1 cellular context compared by ENCODE assay signal in the genomic region with DNA sequence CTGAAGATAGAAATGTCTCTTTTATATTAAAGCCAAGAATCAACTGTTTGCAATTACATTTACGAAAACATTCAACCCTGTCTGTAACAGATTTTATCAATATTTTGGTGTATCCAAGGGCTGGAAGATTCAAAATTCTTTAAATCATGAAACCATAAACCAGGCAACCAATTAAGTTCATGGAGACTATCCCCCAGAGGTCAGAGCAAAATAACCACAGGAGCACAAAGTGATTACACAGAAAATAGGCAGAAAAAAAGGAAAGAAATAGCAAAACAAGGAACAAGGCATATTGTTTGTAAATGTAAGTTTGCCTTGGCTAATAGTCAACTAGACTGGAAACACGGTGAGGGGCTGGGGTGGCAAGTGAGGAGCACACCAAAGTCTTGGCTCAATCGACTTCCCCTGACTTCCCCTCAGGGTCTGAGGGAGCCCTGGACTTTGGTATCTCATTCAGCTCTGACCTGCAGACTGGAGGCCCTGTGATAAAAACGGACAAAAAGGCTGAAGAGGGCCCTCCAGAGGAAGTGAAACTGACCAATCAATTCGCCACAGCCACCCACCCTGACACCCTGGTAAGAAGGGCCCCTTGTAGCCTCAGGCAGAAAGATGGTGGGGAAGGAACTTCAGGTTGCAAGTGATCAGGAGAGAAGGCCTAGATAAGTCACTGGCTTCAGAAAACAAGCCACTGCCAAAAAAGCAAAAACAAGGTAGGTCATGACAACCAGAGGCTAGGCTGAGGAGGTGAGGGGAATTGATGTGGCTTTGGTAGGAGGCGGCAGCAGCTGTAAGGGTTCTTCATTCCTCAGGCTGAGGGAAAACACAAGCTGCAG.
TF ChIP-seq lines count a peak whose summit lies in the region.

No MANE protein-coding gene starts in this region.

TF ChIP-seq in HepG2, 621 proteins besides CTCF, POLR2A, EP300 and RAD21 (continued from another document and continues in another):
- TF ChIP-seq, protein P1, sequence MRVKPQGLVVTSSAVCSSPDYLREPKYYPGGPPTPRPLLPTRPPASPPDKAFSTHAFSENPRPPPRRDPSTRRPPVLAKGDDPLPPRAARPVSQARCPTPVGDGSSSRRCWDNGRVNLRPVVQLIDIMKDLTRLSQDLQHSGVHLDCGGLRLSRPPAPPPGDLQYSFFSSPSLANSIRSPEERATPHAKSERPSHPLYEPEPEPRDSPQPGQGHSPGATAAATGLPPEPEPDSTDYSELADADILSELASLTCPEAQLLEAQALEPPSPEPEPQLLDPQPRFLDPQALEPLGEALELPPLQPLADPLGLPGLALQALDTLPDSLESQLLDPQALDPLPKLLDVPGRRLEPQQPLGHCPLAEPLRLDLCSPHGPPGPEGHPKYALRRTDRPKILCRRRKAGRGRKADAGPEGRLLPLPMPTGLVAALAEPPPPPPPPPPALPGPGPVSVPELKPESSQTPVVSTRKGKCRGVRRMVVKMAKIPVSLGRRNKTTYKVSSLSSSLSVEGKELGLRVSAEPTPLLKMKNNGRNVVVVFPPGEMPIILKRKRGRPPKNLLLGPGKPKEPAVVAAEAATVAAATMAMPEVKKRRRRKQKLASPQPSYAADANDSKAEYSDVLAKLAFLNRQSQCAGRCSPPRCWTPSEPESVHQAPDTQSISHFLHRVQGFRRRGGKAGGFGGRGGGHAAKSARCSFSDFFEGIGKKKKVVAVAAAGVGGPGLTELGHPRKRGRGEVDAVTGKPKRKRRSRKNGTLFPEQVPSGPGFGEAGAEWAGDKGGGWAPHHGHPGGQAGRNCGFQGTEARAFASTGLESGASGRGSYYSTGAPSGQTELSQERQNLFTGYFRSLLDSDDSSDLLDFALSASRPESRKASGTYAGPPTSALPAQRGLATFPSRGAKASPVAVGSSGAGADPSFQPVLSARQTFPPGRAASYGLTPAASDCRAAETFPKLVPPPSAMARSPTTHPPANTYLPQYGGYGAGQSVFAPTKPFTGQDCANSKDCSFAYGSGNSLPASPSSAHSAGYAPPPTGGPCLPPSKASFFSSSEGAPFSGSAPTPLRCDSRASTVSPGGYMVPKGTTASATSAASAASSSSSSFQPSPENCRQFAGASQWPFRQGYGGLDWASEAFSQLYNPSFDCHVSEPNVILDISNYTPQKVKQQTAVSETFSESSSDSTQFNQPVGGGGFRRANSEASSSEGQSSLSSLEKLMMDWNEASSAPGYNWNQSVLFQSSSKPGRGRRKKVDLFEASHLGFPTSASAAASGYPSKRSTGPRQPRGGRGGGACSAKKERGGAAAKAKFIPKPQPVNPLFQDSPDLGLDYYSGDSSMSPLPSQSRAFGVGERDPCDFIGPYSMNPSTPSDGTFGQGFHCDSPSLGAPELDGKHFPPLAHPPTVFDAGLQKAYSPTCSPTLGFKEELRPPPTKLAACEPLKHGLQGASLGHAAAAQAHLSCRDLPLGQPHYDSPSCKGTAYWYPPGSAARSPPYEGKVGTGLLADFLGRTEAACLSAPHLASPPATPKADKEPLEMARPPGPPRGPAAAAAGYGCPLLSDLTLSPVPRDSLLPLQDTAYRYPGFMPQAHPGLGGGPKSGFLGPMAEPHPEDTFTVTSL (CRISPR knock-in tag; IDR thresholded peaks at IDR 0.05; ENCODE audit: borderline replicate concordance): peak; percentile 66
- TF ChIP-seq, protein P2, sequence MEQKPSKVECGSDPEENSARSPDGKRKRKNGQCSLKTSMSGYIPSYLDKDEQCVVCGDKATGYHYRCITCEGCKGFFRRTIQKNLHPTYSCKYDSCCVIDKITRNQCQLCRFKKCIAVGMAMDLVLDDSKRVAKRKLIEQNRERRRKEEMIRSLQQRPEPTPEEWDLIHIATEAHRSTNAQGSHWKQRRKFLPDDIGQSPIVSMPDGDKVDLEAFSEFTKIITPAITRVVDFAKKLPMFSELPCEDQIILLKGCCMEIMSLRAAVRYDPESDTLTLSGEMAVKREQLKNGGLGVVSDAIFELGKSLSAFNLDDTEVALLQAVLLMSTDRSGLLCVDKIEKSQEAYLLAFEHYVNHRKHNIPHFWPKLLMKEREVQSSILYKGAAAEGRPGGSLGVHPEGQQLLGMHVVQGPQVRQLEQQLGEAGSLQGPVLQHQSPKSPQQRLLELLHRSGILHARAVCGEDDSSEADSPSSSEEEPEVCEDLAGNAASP (CRISPR knock-in tag; IDR thresholded peaks at IDR 0.05; ENCODE audit: borderline replicate concordance): peak; percentile 27; the same call in 1 of the 2 replicates
- TF ChIP-seq ZNF263 (CRISPR knock-in tag; IDR thresholded peaks at IDR 0.05) (peak; percentile 74; the same call in 1 of the 2 replicates), ERF (CRISPR knock-in tag; IDR thresholded peaks at IDR 0.05) (0 out of 2 replicates have a peak, but pooled peaks have one; percentile 51), HNF4A (CRISPR knock-in tag; IDR thresholded peaks at IDR 0.05) (peak; percentile 89), TCF7 (IDR thresholded peaks at IDR 0.05; ENCODE audit: low read depth) (peak; percentile 28; the same call in 1 of the 2 replicates), RXRB (CRISPR knock-in tag; IDR thresholded peaks at IDR 0.05; ENCODE audit: borderline replicate concordance) (peak; percentile 69), SATB2 (CRISPR knock-in tag; IDR thresholded peaks at IDR 0.05) (peak; percentile 31; the same call in 1 of the 2 replicates), YEATS4 (CRISPR knock-in tag; IDR thresholded peaks at IDR 0.05; ENCODE audit: borderline replicate concordance) (peak; percentile 40; the same call in 1 of the 2 replicates), ZNF101 (CRISPR knock-in tag; IDR thresholded peaks at IDR 0.05; ENCODE audit: borderline replicate concordance, low read depth) (no peak), ZMYM4 (CRISPR knock-in tag; IDR thresholded peaks at IDR 0.05) (peak; percentile 44; the same call in 1 of the 2 replicates), BRD4 (CRISPR knock-in tag; IDR thresholded peaks at IDR 0.05) (peak; percentile 58; the same call in 1 of the 2 replicates), TARDBP (CRISPR knock-in tag; IDR thresholded peaks at IDR 0.05) (0 out of 2 replicates have a peak, but pooled peaks have one; percentile 37), KLF12 (CRISPR knock-in tag; IDR thresholded peaks at IDR 0.05; ENCODE audit: borderline replicate concordance) (0 out of 2 replicates have a peak, but pooled peaks have one; percentile 61), ELF1 (CRISPR knock-in tag; IDR thresholded peaks at IDR 0.05) (peak; percentile 38), SNAI1 (CRISPR knock-in tag; IDR thresholded peaks at IDR 0.05; ENCODE audit: borderline replicate concordance) (peak; percentile 68; the same call in 1 of the 2 replicates), HDAC2 (CRISPR knock-in tag; IDR thresholded peaks at IDR 0.05) (peak; percentile 56; the same call in 1 of the 2 replicates), MTA1 (CRISPR knock-in tag; IDR thresholded peaks at IDR 0.05; ENCODE audit: borderline replicate concordance) (peak; percentile 61)
- TF ChIP-seq, protein P3, sequence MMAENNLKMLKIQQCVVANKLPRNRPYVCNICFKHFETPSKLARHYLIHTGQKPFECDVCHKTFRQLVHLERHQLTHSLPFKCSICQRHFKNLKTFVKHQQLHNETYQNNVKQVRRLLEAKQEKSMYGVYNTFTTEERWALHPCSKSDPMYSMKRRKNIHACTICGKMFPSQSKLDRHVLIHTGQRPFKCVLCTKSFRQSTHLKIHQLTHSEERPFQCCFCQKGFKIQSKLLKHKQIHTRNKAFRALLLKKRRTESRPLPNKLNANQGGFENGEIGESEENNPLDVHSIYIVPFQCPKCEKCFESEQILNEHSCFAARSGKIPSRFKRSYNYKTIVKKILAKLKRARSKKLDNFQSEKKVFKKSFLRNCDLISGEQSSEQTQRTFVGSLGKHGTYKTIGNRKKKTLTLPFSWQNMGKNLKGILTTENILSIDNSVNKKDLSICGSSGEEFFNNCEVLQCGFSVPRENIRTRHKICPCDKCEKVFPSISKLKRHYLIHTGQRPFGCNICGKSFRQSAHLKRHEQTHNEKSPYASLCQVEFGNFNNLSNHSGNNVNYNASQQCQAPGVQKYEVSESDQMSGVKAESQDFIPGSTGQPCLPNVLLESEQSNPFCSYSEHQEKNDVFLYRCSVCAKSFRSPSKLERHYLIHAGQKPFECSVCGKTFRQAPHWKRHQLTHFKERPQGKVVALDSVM (CRISPR knock-in tag; IDR thresholded peaks at IDR 0.05): 0 out of 2 replicates have a peak, but pooled peaks have one; percentile 14
- TF ChIP-seq, protein P4, sequence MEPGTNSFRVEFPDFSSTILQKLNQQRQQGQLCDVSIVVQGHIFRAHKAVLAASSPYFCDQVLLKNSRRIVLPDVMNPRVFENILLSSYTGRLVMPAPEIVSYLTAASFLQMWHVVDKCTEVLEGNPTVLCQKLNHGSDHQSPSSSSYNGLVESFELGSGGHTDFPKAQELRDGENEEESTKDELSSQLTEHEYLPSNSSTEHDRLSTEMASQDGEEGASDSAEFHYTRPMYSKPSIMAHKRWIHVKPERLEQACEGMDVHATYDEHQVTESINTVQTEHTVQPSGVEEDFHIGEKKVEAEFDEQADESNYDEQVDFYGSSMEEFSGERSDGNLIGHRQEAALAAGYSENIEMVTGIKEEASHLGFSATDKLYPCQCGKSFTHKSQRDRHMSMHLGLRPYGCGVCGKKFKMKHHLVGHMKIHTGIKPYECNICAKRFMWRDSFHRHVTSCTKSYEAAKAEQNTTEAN (CRISPR knock-in tag; conservative IDR thresholded peaks at IDR 0.05): 0 out of 2 replicates have a peak, but pooled peaks have one; percentile 38
- TF ChIP-seq, protein P5, sequence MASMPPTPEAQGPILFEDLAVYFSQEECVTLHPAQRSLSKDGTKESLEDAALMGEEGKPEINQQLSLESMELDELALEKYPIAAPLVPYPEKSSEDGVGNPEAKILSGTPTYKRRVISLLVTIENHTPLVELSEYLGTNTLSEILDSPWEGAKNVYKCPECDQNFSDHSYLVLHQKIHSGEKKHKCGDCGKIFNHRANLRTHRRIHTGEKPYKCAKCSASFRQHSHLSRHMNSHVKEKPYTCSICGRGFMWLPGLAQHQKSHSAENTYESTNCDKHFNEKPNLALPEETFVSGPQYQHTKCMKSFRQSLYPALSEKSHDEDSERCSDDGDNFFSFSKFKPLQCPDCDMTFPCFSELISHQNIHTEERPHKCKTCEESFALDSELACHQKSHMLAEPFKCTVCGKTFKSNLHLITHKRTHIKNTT (CRISPR knock-in tag; IDR thresholded peaks at IDR 0.05): no peak
- TF ChIP-seq, protein P6, sequence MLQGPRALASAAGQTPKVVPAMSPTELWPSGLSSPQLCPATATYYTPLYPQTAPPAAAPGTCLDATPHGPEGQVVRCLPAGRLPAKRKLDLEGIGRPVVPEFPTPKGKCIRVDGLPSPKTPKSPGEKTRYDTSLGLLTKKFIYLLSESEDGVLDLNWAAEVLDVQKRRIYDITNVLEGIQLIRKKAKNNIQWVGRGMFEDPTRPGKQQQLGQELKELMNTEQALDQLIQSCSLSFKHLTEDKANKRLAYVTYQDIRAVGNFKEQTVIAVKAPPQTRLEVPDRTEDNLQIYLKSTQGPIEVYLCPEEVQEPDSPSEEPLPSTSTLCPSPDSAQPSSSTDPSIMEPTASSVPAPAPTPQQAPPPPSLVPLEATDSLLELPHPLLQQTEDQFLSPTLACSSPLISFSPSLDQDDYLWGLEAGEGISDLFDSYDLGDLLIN (CRISPR knock-in tag; IDR thresholded peaks at IDR 0.05; ENCODE audit: borderline replicate concordance): no peak
- TF ChIP-seq, protein P7, sequence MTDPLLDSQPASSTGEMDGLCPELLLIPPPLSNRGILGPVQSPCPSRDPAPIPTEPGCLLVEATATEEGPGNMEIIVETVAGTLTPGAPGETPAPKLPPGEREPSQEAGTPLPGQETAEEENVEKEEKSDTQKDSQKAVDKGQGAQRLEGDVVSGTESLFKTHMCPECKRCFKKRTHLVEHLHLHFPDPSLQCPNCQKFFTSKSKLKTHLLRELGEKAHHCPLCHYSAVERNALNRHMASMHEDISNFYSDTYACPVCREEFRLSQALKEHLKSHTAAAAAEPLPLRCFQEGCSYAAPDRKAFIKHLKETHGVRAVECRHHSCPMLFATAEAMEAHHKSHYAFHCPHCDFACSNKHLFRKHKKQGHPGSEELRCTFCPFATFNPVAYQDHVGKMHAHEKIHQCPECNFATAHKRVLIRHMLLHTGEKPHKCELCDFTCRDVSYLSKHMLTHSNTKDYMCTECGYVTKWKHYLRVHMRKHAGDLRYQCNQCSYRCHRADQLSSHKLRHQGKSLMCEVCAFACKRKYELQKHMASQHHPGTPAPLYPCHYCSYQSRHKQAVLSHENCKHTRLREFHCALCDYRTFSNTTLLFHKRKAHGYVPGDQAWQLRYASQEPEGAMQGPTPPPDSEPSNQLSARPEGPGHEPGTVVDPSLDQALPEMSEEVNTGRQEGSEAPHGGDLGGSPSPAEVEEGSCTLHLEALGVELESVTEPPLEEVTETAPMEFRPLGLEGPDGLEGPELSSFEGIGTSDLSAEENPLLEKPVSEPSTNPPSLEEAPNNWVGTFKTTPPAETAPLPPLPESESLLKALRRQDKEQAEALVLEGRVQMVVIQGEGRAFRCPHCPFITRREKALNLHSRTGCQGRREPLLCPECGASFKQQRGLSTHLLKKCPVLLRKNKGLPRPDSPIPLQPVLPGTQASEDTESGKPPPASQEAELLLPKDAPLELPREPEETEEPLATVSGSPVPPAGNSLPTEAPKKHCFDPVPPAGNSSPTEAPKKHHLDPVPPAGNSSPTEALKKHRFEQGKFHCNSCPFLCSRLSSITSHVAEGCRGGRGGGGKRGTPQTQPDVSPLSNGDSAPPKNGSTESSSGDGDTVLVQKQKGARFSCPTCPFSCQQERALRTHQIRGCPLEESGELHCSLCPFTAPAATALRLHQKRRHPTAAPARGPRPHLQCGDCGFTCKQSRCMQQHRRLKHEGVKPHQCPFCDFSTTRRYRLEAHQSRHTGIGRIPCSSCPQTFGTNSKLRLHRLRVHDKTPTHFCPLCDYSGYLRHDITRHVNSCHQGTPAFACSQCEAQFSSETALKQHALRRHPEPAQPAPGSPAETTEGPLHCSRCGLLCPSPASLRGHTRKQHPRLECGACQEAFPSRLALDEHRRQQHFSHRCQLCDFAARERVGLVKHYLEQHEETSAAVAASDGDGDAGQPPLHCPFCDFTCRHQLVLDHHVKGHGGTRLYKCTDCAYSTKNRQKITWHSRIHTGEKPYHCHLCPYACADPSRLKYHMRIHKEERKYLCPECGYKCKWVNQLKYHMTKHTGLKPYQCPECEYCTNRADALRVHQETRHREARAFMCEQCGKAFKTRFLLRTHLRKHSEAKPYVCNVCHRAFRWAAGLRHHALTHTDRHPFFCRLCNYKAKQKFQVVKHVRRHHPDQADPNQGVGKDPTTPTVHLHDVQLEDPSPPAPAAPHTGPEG (CRISPR knock-in tag; IDR thresholded peaks at IDR 0.05): 0 out of 2 replicates have a peak, but pooled peaks have one; percentile 43
